ENCODE assay signal across 40 cellular contexts in the genomic region with DNA sequence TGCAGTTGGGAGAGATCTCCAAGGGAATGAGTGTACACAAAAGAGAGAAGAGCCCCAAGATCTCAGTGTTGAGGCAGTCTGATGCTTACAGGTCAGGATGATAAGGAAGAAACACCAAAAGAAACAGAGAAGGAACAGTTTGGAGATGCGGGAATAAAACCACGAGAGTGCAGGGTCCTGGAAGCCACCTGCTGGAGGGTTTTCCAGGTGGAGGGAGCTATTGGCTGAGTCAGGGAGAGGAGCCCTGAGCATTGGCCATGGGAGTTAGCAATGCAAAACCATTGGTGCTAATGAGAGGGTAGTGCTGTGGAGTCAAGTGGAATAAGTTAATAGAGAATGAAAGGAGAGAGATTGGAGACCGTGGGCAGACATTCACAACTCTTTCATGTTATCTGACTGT. TPM values are rescaled to one million over a fixed set of nuclear protein-coding genes. Genes with fewer than 3 reads are reported as not detected.
"Had no signal": no experiment of that assay in that cellular context is flagged by ENCODE, and none has a peak within 500 bp of the region (broad histone marks: within the 10 kb centered on the region; RNA-seq: fewer than 3 reads in every experiment).

No MANE protein-coding gene starts in this region.

- H3K27me3 ChIP-seq: ascending aorta had no signal

- H3K36me3 ChIP-seq: ascending aorta, cardiac muscle cell had no signal

- H3K27ac Mint-ChIP-seq: activated B cell treated with CpG ODN at 0.5 μM for 24 hours; activated CD4-positive, alpha-beta memory T cell treated with anti-CD3 and anti-CD28 coated beads for 36 hours; activated CD4-positive, alpha-beta T cell treated with anti-CD3 and anti-CD28 coated beads, Interleukin-2, amount 10 ng/mL, durations not matched to agents 24 days and 14 days; activated CD8-positive, alpha-beta T cell treated with anti-CD3 and anti-CD28 coated beads for 36 hours; activated naive CD4-positive, alpha-beta T cell treated with anti-CD3 and anti-CD28 coated beads for 36 hours; activated naive CD4-positive, alpha-beta T cell treated with anti-CD3 and anti-CD28 coated beads, Interleukin-2, amount 50 U/mL, for 72 hours; activated naive CD8-positive, alpha-beta T cell treated with anti-CD3 and anti-CD28 coated beads, Interleukin-2, amount 10 ng/mL, durations not matched to agents 7 days and 5 days; activated naive CD8-positive, alpha-beta T cell treated with anti-CD3 and anti-CD28 coated beads, Interleukin-2, amount 50 U/mL, for 24 hours; activated T-cell treated with anti-CD3 and anti-CD28 coated beads, Interleukin-2, amount 50 U/mL, for 72 hours; activated T-helper 1 cell treated with anti-CD3 and anti-CD28 coated beads, Interleukin-12 subunit alpha, Interleukin-12 subunit beta, Interleukin-2, Interleukin-4 antibody, amounts not matched to agents 30 ng/mL and 10 ng/mL and 1 ng/mL, durations not matched to agents 14 hours and 24 hours and 36 hours; activated T-helper 17 cell treated with anti-CD3 and anti-CD28 coated beads, Interleukin-2, amount 50 U/mL, for 72 hours; T-helper 1 cell treated with Interleukin-12 subunit alpha and Interleukin-12 subunit beta and Interleukin-4 antibody, amounts not matched to agents 30 μg/mL and 1 μg/mL, for 36 hours; T-helper 2 cell treated with Interferon-gamma antibody and Interleukin-4, amounts not matched to agents 5 μg/mL and 100 μg/mL, for 36 hours had no signal

- H3K4me1 ChIP-seq: ascending aorta had no signal

- FAIRE-seq: bronchial epithelial cell, TTC549 had no signal

- H3K36me3 Mint-ChIP-seq: activated CD4-positive, alpha-beta memory T cell treated with anti-CD3 and anti-CD28 coated beads for 36 hours; activated naive CD8-positive, alpha-beta T cell treated with anti-CD3 and anti-CD28 coated beads, Interleukin-2, amount 10 ng/mL, durations not matched to agents 7 days and 5 days had no signal

- H3K4me3 Mint-ChIP-seq: activated B cell treated with CpG ODN at 0.5 μM for 24 hours; activated CD4-positive, alpha-beta memory T cell treated with anti-CD3 and anti-CD28 coated beads for 36 hours; activated CD4-positive, alpha-beta T cell treated with anti-CD3 and anti-CD28 coated beads, Interleukin-2, amount 10 ng/mL, durations not matched to agents 24 days and 14 days; activated CD8-positive, alpha-beta T cell treated with anti-CD3 and anti-CD28 coated beads for 36 hours; activated naive CD4-positive, alpha-beta T cell treated with anti-CD3 and anti-CD28 coated beads for 36 hours; activated naive CD8-positive, alpha-beta T cell treated with anti-CD3 and anti-CD28 coated beads, Interleukin-2, amount 10 ng/mL, durations not matched to agents 7 days and 5 days; activated naive CD8-positive, alpha-beta T cell treated with anti-CD3 and anti-CD28 coated beads, Interleukin-2, amount 50 U/mL, for 24 hours; activated T-cell treated with anti-CD3 and anti-CD28 coated beads, Interleukin-2, amount 50 U/mL, for 4 hours; activated T-cell treated with anti-CD3 and anti-CD28 coated beads, Interleukin-2, amount 50 U/mL, for 72 hours; activated T-helper 1 cell treated with anti-CD3 and anti-CD28 coated beads, Interleukin-12 subunit alpha, Interleukin-12 subunit beta, Interleukin-2, Interleukin-4 antibody, amounts not matched to agents 30 ng/mL and 10 ng/mL and 1 ng/mL, durations not matched to agents 14 hours and 24 hours and 36 hours; activated T-helper 17 cell treated with anti-CD3 and anti-CD28 coated beads, Interleukin-2, amount 50 U/mL, for 72 hours; brain; central memory CD8-positive, alpha-beta T cell; T-helper 1 cell treated with Interleukin-12 subunit alpha and Interleukin-12 subunit beta and Interleukin-4 antibody, amounts not matched to agents 30 μg/mL and 1 μg/mL, for 36 hours; T-helper 2 cell treated with Interferon-gamma antibody and Interleukin-4, amounts not matched to agents 5 μg/mL and 100 μg/mL, for 36 hours had no signal

- H3K27ac ChIP-seq: ascending aorta, cardiac muscle cell, VCaP had no signal

- DNase-seq: activated B cell treated with CpG ODN at 0.5 μM for 24 hours; activated CD4-positive, alpha-beta memory T cell treated with anti-CD3 and anti-CD28 coated beads for 36 hours; activated CD4-positive, alpha-beta T cell treated with anti-CD3 and anti-CD28 coated beads for 4 hours; activated CD4-positive, alpha-beta T cell treated with anti-CD3 and anti-CD28 coated beads, Interleukin-2, amount 10 ng/mL, durations not matched to agents 24 days and 14 days; activated CD4-positive, alpha-beta T cell treated with anti-CD3 and anti-CD28 coated beads, Interleukin-2, amount 50 U/mL, for 1 hour; activated CD4-positive, alpha-beta T cell treated with anti-CD3 and anti-CD28 coated beads, Interleukin-2, amount 50 U/mL, for 4 hours; activated CD4-positive, CD25-positive, alpha-beta regulatory T cell treated with anti-CD3 and anti-CD28 coated beads, Interleukin-2, amount 50 U/mL, for 72 hours; activated CD8-positive, alpha-beta memory T cell treated with anti-CD3 and anti-CD28 coated beads, Interleukin-2, amount 50 U/mL, for 4 hours; activated CD8-positive, alpha-beta T cell treated with anti-CD3 and anti-CD28 coated beads for 36 hours; activated effector memory CD4-positive, alpha-beta T cell treated with anti-CD3 and anti-CD28 coated beads, Interleukin-2, amount 50 U/mL, for 16 hours; activated gamma-delta T cell treated with Interleukin-2 at 50 U/mL for 16 hours; activated naive CD4-positive, alpha-beta T cell; activated naive CD4-positive, alpha-beta T cell treated with anti-CD3 and anti-CD28 coated beads for 36 hours; activated naive CD4-positive, alpha-beta T cell treated with anti-CD3 and anti-CD28 coated beads, Interleukin-2, amount 50 U/mL, for 16 hours; activated naive CD8-positive, alpha-beta T cell treated with anti-CD3 and anti-CD28 coated beads, Interleukin-2, amount 10 ng/mL, durations not matched to agents 7 days and 5 days; activated naive CD8-positive, alpha-beta T cell treated with anti-CD3 and anti-CD28 coated beads, Interleukin-2, amount 50 U/mL, for 24 hours; activated T-cell treated with anti-CD3 and anti-CD28 coated beads for 4 hours; activated T-cell treated with anti-CD3 and anti-CD28 coated beads, Interleukin-2, amount 50 U/mL, for 1 hour; activated T-cell treated with anti-CD3 and anti-CD28 coated beads, Interleukin-2, amount 50 U/mL, for 4 hours; activated T-cell treated with anti-CD3 and anti-CD28 coated beads, Interleukin-2, amount 50 U/mL, for 72 hours; amygdala; anterior cingulate cortex; caudate nucleus; cerebellar nuclear complex; T-helper 1 cell; T-helper 2 cell; T-helper 9 cell had no signal

- H3K9me3 Mint-ChIP-seq: activated naive CD8-positive, alpha-beta T cell treated with anti-CD3 and anti-CD28 coated beads, Interleukin-2, amount 50 U/mL, for 24 hours; central memory CD8-positive, alpha-beta T cell; T-helper 2 cell treated with Interferon-gamma antibody and Interleukin-4, amounts not matched to agents 5 μg/mL and 100 μg/mL, for 36 hours had no signal

- ATAC-seq: activated CD8-positive, alpha-beta T cell treated with anti-CD3 and anti-CD28 coated beads for 36 hours; activated naive CD4-positive, alpha-beta T cell treated with anti-CD3 and anti-CD28 coated beads, Interleukin-2, amount 50 U/mL, for 72 hours; activated naive CD8-positive, alpha-beta T cell treated with anti-CD3 and anti-CD28 coated beads, Interleukin-2, amount 50 U/mL, for 24 hours; activated T-cell treated with anti-CD3 and anti-CD28 coated beads, Interleukin-2, amount 50 U/mL, for 4 hours; activated T-cell treated with anti-CD3 and anti-CD28 coated beads, Interleukin-2, amount 50 U/mL, for 72 hours; activated T-helper 17 cell treated with anti-CD3 and anti-CD28 coated beads, Interleukin-2, amount 50 U/mL, for 72 hours had no signal

- H3K27me3 Mint-ChIP-seq: activated CD4-positive, alpha-beta T cell treated with anti-CD3 and anti-CD28 coated beads, Interleukin-2, amount 10 ng/mL, durations not matched to agents 24 days and 14 days; activated CD8-positive, alpha-beta T cell treated with anti-CD3 and anti-CD28 coated beads for 36 hours; activated naive CD8-positive, alpha-beta T cell treated with anti-CD3 and anti-CD28 coated beads, Interleukin-2, amount 10 ng/mL, durations not matched to agents 7 days and 5 days; central memory CD8-positive, alpha-beta T cell had no signal

- H3K4me1 Mint-ChIP-seq: activated B cell treated with CpG ODN at 0.5 μM for 24 hours; activated CD4-positive, alpha-beta T cell treated with anti-CD3 and anti-CD28 coated beads, Interleukin-2, amount 10 ng/mL, durations not matched to agents 24 days and 14 days; activated naive CD8-positive, alpha-beta T cell treated with anti-CD3 and anti-CD28 coated beads, Interleukin-2, amount 10 ng/mL, durations not matched to agents 7 days and 5 days; activated naive CD8-positive, alpha-beta T cell treated with anti-CD3 and anti-CD28 coated beads, Interleukin-2, amount 50 U/mL, for 24 hours; activated T-helper 17 cell treated with anti-CD3 and anti-CD28 coated beads, Interleukin-2, amount 50 U/mL, for 72 hours; brain; central memory CD8-positive, alpha-beta T cell had no signal

- H3K9me3 ChIP-seq: ascending aorta had no signal

- H3K4me3 ChIP-seq: ascending aorta, cardiac muscle cell had no signal

RNA-seq across cellular contexts. Expression of a gene that starts 39.2 kb away (rescaled TPM):
- total RNA-seq: activated CD4-positive, alpha-beta memory T cell treated with anti-CD3 and anti-CD28 coated beads for 36 hours; activated CD4-positive, alpha-beta T cell treated with anti-CD3 and anti-CD28 coated beads, Interleukin-2, amount 10 ng/mL, durations not matched to agents 24 days and 14 days; activated CD8-positive, alpha-beta memory T cell treated with anti-CD3 and anti-CD28 coated beads for 36 hours; activated CD8-positive, alpha-beta T cell treated with anti-CD3 and anti-CD28 coated beads for 36 hours; activated naive CD4-positive, alpha-beta T cell treated with anti-CD3 and anti-CD28 coated beads for 36 hours; activated naive CD4-positive, alpha-beta T cell treated with anti-CD3 and anti-CD28 coated beads, Interleukin-2, amount 50 U/mL, for 72 hours; activated T-cell treated with anti-CD3 and anti-CD28 coated beads, Interleukin-2, amount 50 U/mL, for 72 hours; activated T-helper 1 cell treated with anti-CD3 and anti-CD28 coated beads, Interleukin-12 subunit alpha, Interleukin-12 subunit beta, Interleukin-2, Interleukin-4 antibody, amounts not matched to agents 30 ng/mL and 10 ng/mL and 1 ng/mL, durations not matched to agents 14 hours and 24 hours and 36 hours; activated T-helper 17 cell treated with anti-CD3 and anti-CD28 coated beads, Interleukin-2, amount 50 U/mL, for 72 hours had no signal
